In genomic region chr6:27133281-27134227, GRCh38 we compare ENCODE assay signal across 1 cellular context.
TF ChIP-seq lines count a peak whose summit lies in the region.

No MANE protein-coding gene starts in this region.

TF ChIP-seq in WTC11, 78 proteins besides CTCF, POLR2A, EP300 and RAD21 (continued from another document):
- TF ChIP-seq ERG (CRISPR knock-in tag; IDR thresholded peaks at IDR 0.05): peak; percentile 99
- TF ChIP-seq SOX15 (CRISPR knock-in tag; IDR thresholded peaks at IDR 0.05): no peak
- TF ChIP-seq ZNF281 (CRISPR knock-in tag; IDR thresholded peaks at IDR 0.05): 0 out of 2 replicates have a peak, but pooled peaks have one; percentile 3
- TF ChIP-seq ARID4B (CRISPR knock-in tag; IDR thresholded peaks at IDR 0.05; ENCODE audit: borderline replicate concordance): peak; percentile 73
- peak; percentile 6; the same call in 1 of the 2 replicates for TF ChIP-seq TEAD4 (CRISPR knock-in tag; IDR thresholded peaks at IDR 0.05)
- no peak for TF ChIP-seq ZBTB43 (CRISPR knock-in tag; IDR thresholded peaks at IDR 0.05)
- TF ChIP-seq MAX (CRISPR knock-in tag; IDR thresholded peaks at IDR 0.05): peak; percentile 27; the same call in 1 of the 2 replicates
- peak; percentile 10; the same call in 1 of the 2 replicates for TF ChIP-seq AFF4 (CRISPR knock-in tag; IDR thresholded peaks at IDR 0.05; ENCODE audit: borderline replicate concordance)
- TF ChIP-seq PREB (CRISPR knock-in tag; IDR thresholded peaks at IDR 0.05; ENCODE audit: borderline replicate concordance): no peak
- TF ChIP-seq CBFB (CRISPR knock-in tag; IDR thresholded peaks at IDR 0.05; ENCODE audit: low read depth): no peak
- no peak for TF ChIP-seq OVOL2 (CRISPR knock-in tag; IDR thresholded peaks at IDR 0.05; ENCODE audit: borderline replicate concordance)
- no peak for TF ChIP-seq TEAD1 (CRISPR knock-in tag; IDR thresholded peaks at IDR 0.05)
TF ChIP-seq in WTC11: peak in this region for 27.
